ENCODE assay signal across 8 cellular contexts in genomic region chr1:23568608-23569383, GRCh38. TPM values are rescaled to one million over a fixed set of nuclear protein-coding genes. Genes with fewer than 3 reads are reported as not detected.
DNase-seq lines count a peak whose midpoint lies in the region; ATAC-seq and TF ChIP-seq lines count a peak whose summit lies in the region.

No MANE protein-coding gene starts in this region.

- TF ChIP-seq CTCF in cardiac muscle cell (IDR thresholded peaks at IDR 0.05; ENCODE audit: low read depth, low read length) (no peak), psoas muscle (IDR thresholded peaks at IDR 0.05) (no peak)

- ATAC-seq in T-helper 17 cell = no peak
- peak in 3 of 4 donors; percentile 45 to 62 (median 56) for ATAC-seq in psoas muscle
- no peak for ATAC-seq in GM19397 (IDR thresholded peaks at IDR 0.05; ENCODE audit: unreplicated experiment)

- no peaks in the 10 kb centered on the region for H3K9me3 ChIP-seq in ES-I3 (ENCODE audit: control insufficient read depth, insufficient read depth, low read length)
- H3K9me3 ChIP-seq in T-helper 17 cell (ENCODE audit: control insufficient read depth, low read length, poor library complexity, severe bottlenecking) = no peaks in the 10 kb centered on the region
- H3K9me3 ChIP-seq in cardiac muscle cell (ENCODE audit: low read depth) = no peaks in the 10 kb centered on the region
- no peaks in the 10 kb centered on the region for H3K9me3 ChIP-seq in psoas muscle

- 30 to 40% (median 30%) methylated on average over 16 of the region's 16 CpGs for WGBS in psoas muscle, 3 donors

- H3K27me3 ChIP-seq in cardiac muscle cell (no peaks in the 10 kb centered on the region), psoas muscle (ENCODE audit: insufficient read depth in 3 of 3, low read length in 2 of 3) (peaks cover 0 to 4% (median 0%) of the 10 kb centered on the region in 3 donors)

- peak overlapping the region; percentile 35 for H3K4me3 ChIP-seq in cardiac muscle cell
- peak overlapping the region; percentile 83 for H3K4me3 ChIP-seq in psoas muscle

- intact Hi-C loops in psoas muscle (cut with DNase I) = no loop called here
- intact Hi-C loops in head of caudate nucleus (cut with DNase I) = no loop called here

- H3K36me3 ChIP-seq in ES-I3 (ENCODE audit: insufficient read depth, low read length) (no peaks in the 10 kb centered on the region), cardiac muscle cell (no peaks in the 10 kb centered on the region), psoas muscle (ENCODE audit: insufficient read depth in 1 of 2, low read depth in 1 of 2) (no peaks in the 10 kb centered on the region)

- DNase-seq in T-helper 17 cell = no peak
- no peak for DNase-seq in cardiac muscle cell (ENCODE audit: low read depth in 1 of 2, low spot score in 1 of 2)
- DNase-seq in psoas muscle = no peak
- no peak for DNase-seq in ecto neural progenitor cell (ENCODE audit: low spot score)
- DNase-seq in stimulated activated CD4-positive, alpha-beta T cell treated with anti-CD3 and anti-CD28 coated beads, Interleukin-1b, Interleukin-23, amount 100 ng/mL, for 48 hours = no peak
- DNase-seq in head of caudate nucleus = no peak

- peak overlapping the region; percentile 72 for H3K27ac Mint-ChIP-seq in T-helper 17 cell

- peaks cover 18% of the 10 kb centered on the region; the same call in 1 of the 2 replicates for H3K4me1 ChIP-seq in ES-I3 (ENCODE audit: insufficient read depth, low read length)
- peaks cover 37% of the 10 kb centered on the region for H3K4me1 ChIP-seq in cardiac muscle cell (ENCODE audit: low read depth)
- H3K4me1 ChIP-seq in psoas muscle = peaks cover 10% of the 10 kb centered on the region

- H3K4me1 Mint-ChIP-seq in T-helper 17 cell = peaks cover 7% of the 10 kb centered on the region

- H3K9ac ChIP-seq in ES-I3 (ENCODE audit: low read depth, low read length) = peak overlapping the region; percentile 72

- peak overlapping the region; percentile 99 for H3K4me3 Mint-ChIP-seq in T-helper 17 cell

- H3K36me3 Mint-ChIP-seq in T-helper 17 cell (ENCODE audit: low read depth) = peaks cover 6% of the 10 kb centered on the region

- H3K27me3 Mint-ChIP-seq in T-helper 17 cell = peaks cover 15% of the 10 kb centered on the region

- H3K27ac ChIP-seq in cardiac muscle cell = peak overlapping the region; percentile 99
- H3K27ac ChIP-seq in psoas muscle = peak overlapping the region; percentile 75

RNA-seq across cellular contexts. Expression of gene ID3, which starts 9.5 kb away (rescaled TPM):
- total RNA-seq in T-helper 17 cell = 10 to 100 TPM in 1 of 2 donors, 1 to 10 TPM in 1; 8.6 to 10.7 TPM
- total RNA-seq in cardiac muscle cell = 698 and 784 TPM in 2 replicates
- polyA plus RNA-seq in cardiac muscle cell = 703 and 1,027 TPM in 2 replicates
- total RNA-seq in psoas muscle = 10 to 100 TPM; 17.8 to 97.3 (median 81.2) TPM
- 100 to 1,000 TPM in 1 of 3 donors, 10 to 100 TPM in 2; 26.8 to 126 (median 33.7) TPM for polyA plus RNA-seq in psoas muscle

RNA-seq across cellular contexts. Expression of gene E2F2, which starts 37.8 kb away (rescaled TPM):
- total RNA-seq in T-helper 17 cell (1 to 10 TPM; 5.4 TPM), cardiac muscle cell (2.1 and 2.5 TPM in 2 replicates), psoas muscle (under 1 TPM in 3 of 4 donors, not detected in 1; 0.06 to 0.32 (median 0.17) TPM)
- polyA plus RNA-seq in cardiac muscle cell (2.2 and 2.7 TPM in 2 replicates), psoas muscle (under 1 TPM in 2 of 3 donors, not detected in 1; 0.03 to 0.05 TPM)

Comparison
In these comparisons a context has a peak if more than half of its experiments do, and no peak if none do; other contexts are left out.
1. ATAC-seq: peak in psoas muscle (3 of 4); none in T-helper 17 cell (single experiment) and GM19397 (single experiment).